Comparison of ENCODE assay signal across 1 cellular context in genomic region chr7:5320802-5321396, GRCh38.
TF ChIP-seq lines count a peak whose summit lies in the region.

No MANE protein-coding gene starts in this region.

TF ChIP-seq in HepG2, 621 proteins besides CTCF, POLR2A, EP300 and RAD21:
- no peak for TF ChIP-seq ZHX1 (CRISPR knock-in tag; IDR thresholded peaks at IDR 0.05; ENCODE audit: low read depth)
- TF ChIP-seq ZNF354B (CRISPR knock-in tag; IDR thresholded peaks at IDR 0.05): no peak
- TF ChIP-seq HNRNPUL1 (IDR thresholded peaks at IDR 0.05; ENCODE audit: low read depth, low read length): no peak
- TF ChIP-seq ZNF574 (CRISPR knock-in tag; IDR thresholded peaks at IDR 0.05): no peak
- no peak for TF ChIP-seq ZNF224 (CRISPR knock-in tag; IDR thresholded peaks at IDR 0.05)
- TF ChIP-seq POLR2AphosphoS5 (IDR thresholded peaks at IDR 0.05; ENCODE audit: low read depth, low read length): no peak
- TF ChIP-seq AGO2 (optimal IDR thresholded peaks at IDR 0.05; ENCODE audit: low read depth, low read length): peak; percentile 89
